In the genomic region with DNA sequence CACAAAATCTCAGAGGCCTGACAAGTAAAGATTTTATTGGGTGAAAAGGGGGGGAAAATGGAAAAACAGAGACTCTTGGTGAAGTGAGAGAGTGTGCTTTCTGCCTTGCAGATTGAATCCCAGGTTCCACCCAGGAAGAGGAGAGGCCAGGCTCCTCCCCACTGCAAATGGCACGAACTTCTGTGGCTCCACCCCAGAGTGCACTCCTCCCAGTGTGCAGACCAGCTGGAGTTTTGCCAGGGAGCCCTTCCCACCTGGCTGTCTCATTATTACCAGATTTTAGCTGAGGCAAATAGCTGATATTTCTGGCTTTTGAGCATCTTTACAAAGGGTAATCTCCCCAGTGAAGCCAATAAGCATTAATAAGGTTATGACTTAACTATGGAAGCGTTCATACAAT, we compare ENCODE assay signal across 13 cellular contexts. TPM values are rescaled to one million over a fixed set of nuclear protein-coding genes. Genes with fewer than 3 reads are reported as not detected.
DNase-seq lines count a peak whose midpoint lies in the region; ATAC-seq and TF ChIP-seq lines count a peak whose summit lies in the region.
"Had no signal": no experiment of that assay in that cellular context is flagged by ENCODE, and none has a peak within 500 bp of the region (broad histone marks: within the 10 kb centered on the region; RNA-seq: fewer than 3 reads in every experiment).

No MANE protein-coding gene starts in this region.

- no peaks in the 10 kb centered on the region for H3K27me3 ChIP-seq in CD4-positive, alpha-beta memory T cell (ENCODE audit: insufficient read depth, low read length)
- H3K27me3 ChIP-seq in HCT116 (ENCODE audit: insufficient read depth, low read length) (no peaks in the 10 kb centered on the region), SJCRH30 (no peaks in the 10 kb centered on the region), transverse colon (no peaks in the 10 kb centered on the region)
- H3K27me3 ChIP-seq: suprapubic skin had no signal

- no peaks in the 10 kb centered on the region for H3K27me3 Mint-ChIP-seq in CD4-positive, alpha-beta memory T cell

- TF ChIP-seq RAD21 in HCT116 (IDR thresholded peaks at IDR 0.05; ENCODE audit: low read depth), result no peak

- H3K27ac Mint-ChIP-seq in CD4-positive, alpha-beta memory T cell, result peak overlapping the region in 4 of 7 donors; percentile 36 to 77 (median 66)

- RAD21 ChIA-PET in HCT116 (lab: Charles Lee; ENCODE audit: low non-redundant PET in 1 of 2, low total read pairs in 2 of 2, uncharacterized antibody in 2 of 2, unreplicated experiment in 2 of 2), result no interaction called here

- no peaks in the 10 kb centered on the region for H3K36me3 ChIP-seq in CD4-positive, alpha-beta memory T cell (ENCODE audit: insufficient read depth, low read length)
- H3K36me3 ChIP-seq in HCT116 (ENCODE audit: control insufficient read depth in 1 of 2, insufficient read depth in 2 of 2, low read length in 2 of 2), result no peaks in the 10 kb centered on the region
- no peaks in the 10 kb centered on the region for H3K36me3 ChIP-seq in SJCRH30
- H3K36me3 ChIP-seq in transverse colon, result no peaks in the 10 kb centered on the region
- H3K36me3 ChIP-seq: suprapubic skin had no signal

- BruUV-seq in HCT116 (replicated peaks; lab: Mats Ljungman, UMichigan), result no TSS peak

- peaks cover 33 to 53% (median 43%) of the 10 kb centered on the region in 4 donors for H3K4me1 Mint-ChIP-seq in CD4-positive, alpha-beta memory T cell

- H4K20me1 ChIP-seq in HCT116 (ENCODE audit: insufficient read depth), result no peaks in the 10 kb centered on the region

- H3K27ac ChIP-seq in CD4-positive, alpha-beta memory T cell (ENCODE audit: low read depth, low read length), result no peak overlapping the region
- H3K27ac ChIP-seq in HCT116 (ENCODE audit: low read depth, low read length) (no peak overlapping the region), SJCRH30 (no peak overlapping the region), transverse colon (no peak overlapping the region)
- H3K27ac ChIP-seq: suprapubic skin had no signal

- peak overlapping the region in 3 of 8 donors; percentile 49 to 68 (median 64) for H3K4me3 Mint-ChIP-seq in CD4-positive, alpha-beta memory T cell

- H3K9me2 ChIP-seq in HCT116 (ENCODE audit: insufficient read depth), result no peaks in the 10 kb centered on the region

- intact Hi-C loops in CD4-positive, alpha-beta memory T cell (cut with micrococcal nuclease), result no loop called here
- intact Hi-C loops in HCT116 (cut with micrococcal nuclease) (no loop called here), transverse colon (cut with DNase I; ENCODE audit: low total_unique reads) (no loop called here)

- CTCF ChIA-PET in CD4-positive, alpha-beta memory T cell (lab: Charles Lee; ENCODE audit: partially characterized antibody), result interaction anchor here (0.6 to 1.9 kb wide), 2 partner anchors 60 to 1993 kb away, joined by 3 to 8 read pairs; no protein-coding TSS in a partner anchor
- CTCF ChIA-PET in HCT116 (lab: Charles Lee), result no interaction called here

- no peak for TF ChIP-seq CTCF in HCT116 (IDR thresholded peaks at IDR 0.05 in 2 of 3, conservative IDR thresholded peaks at IDR 0.05 in 1 of 3; ENCODE audit: borderline replicate concordance in 1 of 3, insufficient read depth in 1 of 3, low read depth in 2 of 3, low read length in 2 of 3)
- TF ChIP-seq CTCF in fibroblast of pulmonary artery (IDR thresholded peaks at IDR 0.05; ENCODE audit: low read length, missing control alignments), result no peak
- no peak for TF ChIP-seq CTCF in transverse colon (IDR thresholded peaks at IDR 0.05)

- TF ChIP-seq EP300 in transverse colon (IDR thresholded peaks at IDR 0.05; ENCODE audit: low read depth), result no peak

- ATAC-seq in HCT116 (no peak), GM21526 (IDR thresholded peaks at IDR 0.05; ENCODE audit: low FRiP score, unreplicated experiment) (no peak), GM21423 (IDR thresholded peaks at IDR 0.05; ENCODE audit: unreplicated experiment) (no peak)

- whole genome bisulfite sequencing in transverse colon (ENCODE audit: low coverage in 1 of 2), 2 donors, result 50 to 65% methylated on average over 2 of the region's 2 CpGs

- peak overlapping the region; percentile 86 for H2AFZ ChIP-seq in HCT116 (ENCODE audit: low read depth, low read length, poor library complexity, severe bottlenecking)

- peaks cover 45% of the 10 kb centered on the region for H3K4me1 ChIP-seq in CD4-positive, alpha-beta memory T cell (ENCODE audit: insufficient read depth, low read length)
- H3K4me1 ChIP-seq in HCT116 (ENCODE audit: control insufficient read depth in 1 of 2, insufficient read depth in 2 of 2, low read length in 2 of 2), result peaks cover 5 to 43% of the 10 kb centered on the region in 2 experiments; a peak in 3 of 4 replicates
- no peaks in the 10 kb centered on the region for H3K4me1 ChIP-seq in SJCRH30
- no peaks in the 10 kb centered on the region for H3K4me1 ChIP-seq in transverse colon

- no peak for DNase-seq in CD4-positive, alpha-beta memory T cell
- DNase-seq in HCT116 (ENCODE audit: low read depth, low spot score), result no peak
- peak; percentile 9 to 11 for DNase-seq in SJCRH30
- peak; percentile 14 for DNase-seq in fibroblast of pulmonary artery (ENCODE audit: low read depth)
- DNase-seq in transverse colon, result no peak
- no peak for DNase-seq in NAMALWA (ENCODE audit: low spot score)
- DNase-seq: Kasumi-1; midbrain; NK-92 treated with Interleukin-12 subunit alpha and Interleukin-12 subunit beta, amount 100 ng/mL, for 24 hours; T-helper 9 cell had no signal

- POLR2A ChIA-PET in CD4-positive, alpha-beta memory T cell (lab: Charles Lee; ENCODE audit: partially characterized antibody), result interaction anchor here (6.4 kb wide), 1 partner anchor 51 kb away, joined by 50 read pairs; a partner anchor contains a TSS
- POLR2A ChIA-PET in HCT116 (lab: Charles Lee), result no interaction called here

- H3K9me3 ChIP-seq in CD4-positive, alpha-beta memory T cell (ENCODE audit: control insufficient read depth in 1 of 2, low read length in 2 of 2), result no peaks in the 10 kb centered on the region
- H3K9me3 ChIP-seq in HCT116 (ENCODE audit: control insufficient read depth in 1 of 2, insufficient read depth in 1 of 2, low read depth in 1 of 2, low read length in 2 of 2) (0 out of 4 replicates have a peak, but pooled peaks cover 0 to 7% of the 10 kb centered on the region in 2 experiments), SJCRH30 (replicated peaks) (no peaks in the 10 kb centered on the region), transverse colon (peaks cover 0 to 13% of the 10 kb centered on the region in 2 donors)

- H3K79me2 ChIP-seq in HCT116 (ENCODE audit: insufficient read depth, low read length), result no peaks in the 10 kb centered on the region

- H3K9me3 Mint-ChIP-seq in CD4-positive, alpha-beta memory T cell, result peaks cover 4 to 25% (median 17%) of the 10 kb centered on the region in 8 donors

- H3K9ac ChIP-seq in HCT116 (ENCODE audit: low read length), result no peak overlapping the region

- in situ Hi-C loops in transverse colon (cut with MboI; ENCODE audit: low pct_ligation_motif_present in 1 of 4, low pct_unique_long_range_greater_than_20kb in 1 of 4, low sequenced_read_pairs in 3 of 4), result no loop called here

- H3K36me3 Mint-ChIP-seq in CD4-positive, alpha-beta memory T cell, result peaks cover 19 to 32% of the 10 kb centered on the region in 2 donors

- H3K4me3 ChIP-seq in CD4-positive, alpha-beta memory T cell (ENCODE audit: low read length in 2 of 2), result no peak overlapping the region
- H3K4me3 ChIP-seq in HCT116 (replicated peaks in 1 of 2; ENCODE audit: low read depth in 1 of 2, low read length in 2 of 2), result no peak overlapping the region
- no peak overlapping the region for H3K4me3 ChIP-seq in SJCRH30
- no peak overlapping the region for H3K4me3 ChIP-seq in fibroblast of pulmonary artery (replicated peaks; ENCODE audit: low read depth, low read length)
- no peak overlapping the region for H3K4me3 ChIP-seq in transverse colon
- H3K4me3 ChIP-seq: suprapubic skin had no signal

- TF ChIP-seq POLR2A in HCT116 (IDR thresholded peaks at IDR 0.05; ENCODE audit: borderline replicate concordance, extremely low read depth, insufficient read depth, insufficient read length), result no peak
- TF ChIP-seq POLR2A in transverse colon (IDR thresholded peaks at IDR 0.05), result no peak

- peak overlapping the region; percentile 37; the same call in 1 of the 2 replicates for H3K4me2 ChIP-seq in HCT116 (ENCODE audit: low read length)

TF ChIP-seq in HCT116, 20 proteins besides CTCF, POLR2A, EP300 and RAD21:
- TF ChIP-seq EZH2 (IDR thresholded peaks at IDR 0.05), result no peak
- TF ChIP-seq, protein P1, sequence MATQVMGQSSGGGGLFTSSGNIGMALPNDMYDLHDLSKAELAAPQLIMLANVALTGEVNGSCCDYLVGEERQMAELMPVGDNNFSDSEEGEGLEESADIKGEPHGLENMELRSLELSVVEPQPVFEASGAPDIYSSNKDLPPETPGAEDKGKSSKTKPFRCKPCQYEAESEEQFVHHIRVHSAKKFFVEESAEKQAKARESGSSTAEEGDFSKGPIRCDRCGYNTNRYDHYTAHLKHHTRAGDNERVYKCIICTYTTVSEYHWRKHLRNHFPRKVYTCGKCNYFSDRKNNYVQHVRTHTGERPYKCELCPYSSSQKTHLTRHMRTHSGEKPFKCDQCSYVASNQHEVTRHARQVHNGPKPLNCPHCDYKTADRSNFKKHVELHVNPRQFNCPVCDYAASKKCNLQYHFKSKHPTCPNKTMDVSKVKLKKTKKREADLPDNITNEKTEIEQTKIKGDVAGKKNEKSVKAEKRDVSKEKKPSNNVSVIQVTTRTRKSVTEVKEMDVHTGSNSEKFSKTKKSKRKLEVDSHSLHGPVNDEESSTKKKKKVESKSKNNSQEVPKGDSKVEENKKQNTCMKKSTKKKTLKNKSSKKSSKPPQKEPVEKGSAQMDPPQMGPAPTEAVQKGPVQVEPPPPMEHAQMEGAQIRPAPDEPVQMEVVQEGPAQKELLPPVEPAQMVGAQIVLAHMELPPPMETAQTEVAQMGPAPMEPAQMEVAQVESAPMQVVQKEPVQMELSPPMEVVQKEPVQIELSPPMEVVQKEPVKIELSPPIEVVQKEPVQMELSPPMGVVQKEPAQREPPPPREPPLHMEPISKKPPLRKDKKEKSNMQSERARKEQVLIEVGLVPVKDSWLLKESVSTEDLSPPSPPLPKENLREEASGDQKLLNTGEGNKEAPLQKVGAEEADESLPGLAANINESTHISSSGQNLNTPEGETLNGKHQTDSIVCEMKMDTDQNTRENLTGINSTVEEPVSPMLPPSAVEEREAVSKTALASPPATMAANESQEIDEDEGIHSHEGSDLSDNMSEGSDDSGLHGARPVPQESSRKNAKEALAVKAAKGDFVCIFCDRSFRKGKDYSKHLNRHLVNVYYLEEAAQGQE (IDR thresholded peaks at IDR 0.05; ENCODE audit: low read depth), result no peak
- TF ChIP-seq EZH2phosphoT487 (IDR thresholded peaks at IDR 0.05; ENCODE audit: borderline replicate concordance), result no peak
- no peak for TF ChIP-seq CEBPB (IDR thresholded peaks at IDR 0.05; ENCODE audit: low read depth)
- no peak for TF ChIP-seq CBX3 (IDR thresholded peaks at IDR 0.05; ENCODE audit: low read depth)
- no peak for TF ChIP-seq SRF (IDR thresholded peaks at IDR 0.05; ENCODE audit: low read depth)
- no peak for TF ChIP-seq ZNF274 (IDR thresholded peaks at IDR 0.05; ENCODE audit: low read depth, low read length)

RNA-seq across cellular contexts. Expression of a gene that starts 51.9 kb away (rescaled TPM):
- total RNA-seq in CD4-positive, alpha-beta memory T cell, result 100 to 1,000 TPM; 269 to 287 TPM
- polyA plus RNA-seq in CD4-positive, alpha-beta memory T cell, result 100 to 1,000 TPM; 105 to 216 TPM
- total RNA-seq in HCT116 (2021; ENCODE audit: unreplicated experiment) (0.27 TPM), transverse colon (10 to 100 TPM in 1 of 4 donors, 1 to 10 TPM in 3; 1.6 to 15.3 (median 4.3) TPM)
- not detected in 2 replicates for polyA plus RNA-seq in HCT116 (2012)
- total RNA-seq in SJCRH30 (2014; rRNA removed; shearing (Covaris generic)), result not detected in 2 replicates

Comparison
In these comparisons a context has a peak if more than half of its experiments do, and no peak if none do; other contexts are left out.
1. DNase-seq: peak in SJCRH30 (2 of 2) and fibroblast of pulmonary artery (single experiment); none in CD4-positive, alpha-beta memory T cell (0 of 5), HCT116 (single experiment), transverse colon (single experiment) and NAMALWA (single experiment).
2. RNA of a gene that starts 51.9 kb away (total RNA-seq): 269 to 287 TPM in CD4-positive, alpha-beta memory T cell; 1.6 to 15.3 TPM in transverse colon, 0.27 TPM in HCT116 (single experiment) and not detected in SJCRH30; every median in the first group is over 10 times any median in the second.